ENCODE assay signal across 1 cellular context in genomic region chr22:19641254-19641982, GRCh38.
A peak's percentile ranks its signal among the peaks of the same experiment; 100 is the strongest.
TF ChIP-seq lines count a peak whose summit lies in the region.

No MANE protein-coding gene starts in this region.

TF ChIP-seq in K562, 482 proteins besides CTCF, POLR2A, EP300 and RAD21 (continued from another document and continues in another):
- peak; percentile 41; the same call in 1 of the 2 replicates for TF ChIP-seq ZNF76 (CRISPR knock-in tag; IDR thresholded peaks at IDR 0.05; ENCODE audit: borderline replicate concordance)
- peak; percentile 91; the same call in 1 of the 2 replicates for TF ChIP-seq MTA3 (IDR thresholded peaks at IDR 0.05; ENCODE audit: borderline replicate concordance)
- TF ChIP-seq ATF1 (CRISPR knock-in tag; IDR thresholded peaks at IDR 0.05): no peak
- 0 out of 2 replicates have a peak, but pooled peaks have one; percentile 26 for TF ChIP-seq ATF1 (tag; IDR thresholded peaks at IDR 0.05)
- TF ChIP-seq MIER1 (IDR thresholded peaks at IDR 0.05; ENCODE audit: low read depth): 0 out of 2 replicates have a peak, but pooled peaks have one; percentile 62
- peak; percentile 70; the same call in 1 of the 2 replicates for TF ChIP-seq EHMT2 (IDR thresholded peaks at IDR 0.05)
- 0 out of 2 replicates have a peak, but pooled peaks have one; percentile 31 for TF ChIP-seq TAF7 (tag; IDR thresholded peaks at IDR 0.05)
- peak; percentile 87; the same call in 1 of the 2 replicates for TF ChIP-seq ZNF592 (IDR thresholded peaks at IDR 0.05)
- TF ChIP-seq MAFG (tag; conservative IDR thresholded peaks at IDR 0.05): no peak
- 0 out of 2 replicates have a peak, but pooled peaks have one; percentile 68 for TF ChIP-seq ID3 (CRISPR knock-in tag; IDR thresholded peaks at IDR 0.05)
- no peak for TF ChIP-seq ID3 (tag; IDR thresholded peaks at IDR 0.05)
- no peak for TF ChIP-seq ZC3H11A (IDR thresholded peaks at IDR 0.05; ENCODE audit: low read depth, low read length)
- TF ChIP-seq RAD51 (IDR thresholded peaks at IDR 0.05; ENCODE audit: borderline replicate concordance, low read depth): peak; percentile 44; the same call in 1 of the 2 replicates
- TF ChIP-seq ATF7 (IDR thresholded peaks at IDR 0.05): peak; percentile 75
- peak; percentile 72; the same call in 1 of the 2 replicates for TF ChIP-seq ETS1 (conservative IDR thresholded peaks at IDR 0.05; ENCODE audit: control insufficient read depth, low read depth, low read length)
- TF ChIP-seq POLR2AphosphoS2 (IDR thresholded peaks at IDR 0.05; ENCODE audit: low read length): no peak
- TF ChIP-seq L3MBTL2 (IDR thresholded peaks at IDR 0.05): peak; percentile 98
- TF ChIP-seq AFF1 (IDR thresholded peaks at IDR 0.05; ENCODE audit: low read depth in 1 of 2, partially characterized antibody in 2 of 2): peak in 1 of 2 experiments; percentile 23
- no peak; the same call in 1 of the 2 replicates for TF ChIP-seq ZC3H8 (IDR thresholded peaks at IDR 0.05)
- TF ChIP-seq SMAD4 (CRISPR knock-in tag; conservative IDR thresholded peaks at IDR 0.05): peak; percentile 86
- TF ChIP-seq ZNF124 (CRISPR knock-in tag; IDR thresholded peaks at IDR 0.05): no peak
- peak; percentile 44; the same call in 1 of the 2 replicates for TF ChIP-seq GTF2F1 (IDR thresholded peaks at IDR 0.05; ENCODE audit: low read depth, low read length)
- peak; percentile 42 for TF ChIP-seq ZFP36 (IDR thresholded peaks at IDR 0.05; ENCODE audit: low read depth, low read length, partially characterized antibody)
- TF ChIP-seq MEIS2 (IDR thresholded peaks at IDR 0.05; ENCODE audit: partially characterized antibody): peak; percentile 58
- TF ChIP-seq KDM1A (IDR thresholded peaks at IDR 0.05): no peak
- TF ChIP-seq NBN (IDR thresholded peaks at IDR 0.05; ENCODE audit: low read depth): peak; percentile 70
- TF ChIP-seq ZNF512 (tag; IDR thresholded peaks at IDR 0.05): peak; percentile 77
- no peak for TF ChIP-seq HNRNPK (IDR thresholded peaks at IDR 0.05; ENCODE audit: low read depth, low read length, poor library complexity, severe bottlenecking)
- TF ChIP-seq KDM2B (CRISPR knock-in tag; IDR thresholded peaks at IDR 0.05): peak; percentile 61; the same call in 1 of the 2 replicates
- 0 out of 2 replicates have a peak, but pooled peaks have one; percentile 56 for TF ChIP-seq PHB (CRISPR knock-in tag; IDR thresholded peaks at IDR 0.05)
- TF ChIP-seq ILK (tag; IDR thresholded peaks at IDR 0.05; ENCODE audit: borderline replicate concordance, low read depth): no peak
- peak; percentile 65; the same call in 1 of the 2 replicates for TF ChIP-seq ZEB2 (IDR thresholded peaks at IDR 0.05)
- no peak for TF ChIP-seq ZNF354B (CRISPR knock-in tag; IDR thresholded peaks at IDR 0.05)
- peak in 1 of 2 experiments; percentile 62; a peak in 3 of 4 replicates for TF ChIP-seq TBL1XR1 (IDR thresholded peaks at IDR 0.05; ENCODE audit: low read length in 2 of 2)
- TF ChIP-seq ZMIZ1 (IDR thresholded peaks at IDR 0.05; ENCODE audit: low read depth in 2 of 2, low read length in 2 of 2): peak in 1 of 2 experiments; percentile 51; a peak in 1 of 4 replicates
- TF ChIP-seq TRIM24 (IDR thresholded peaks at IDR 0.05): peak; percentile 19 to 30; a peak in 1 of 4 replicates
- peak; percentile 75 for TF ChIP-seq DMBX1 (CRISPR knock-in tag; IDR thresholded peaks at IDR 0.05; ENCODE audit: borderline replicate concordance)
- peak; percentile 63 for TF ChIP-seq SMC3 (conservative IDR thresholded peaks at IDR 0.05; ENCODE audit: insufficient read depth, low read depth, low read length)
- TF ChIP-seq RBFOX2 (IDR thresholded peaks at IDR 0.05; ENCODE audit: low read depth, low read length): peak; percentile 59
- peak; percentile 90 for TF ChIP-seq MYC (IDR thresholded peaks at IDR 0.05; ENCODE audit: low read depth, low read length)
- 0 out of 2 replicates have a peak, but pooled peaks have one; percentile 22 for TF ChIP-seq MYC (CRISPR knock-in tag; IDR thresholded peaks at IDR 0.05; ENCODE audit: borderline replicate concordance, low read depth)
- TF ChIP-seq ZNF224 (CRISPR knock-in tag; IDR thresholded peaks at IDR 0.05): no peak
- no peak for TF ChIP-seq SRSF9 (IDR thresholded peaks at IDR 0.05; ENCODE audit: borderline replicate concordance, low read depth, low read length)
- 0 out of 2 replicates have a peak, but pooled peaks have one; percentile 17 for TF ChIP-seq FOSL1 (tag; conservative IDR thresholded peaks at IDR 0.05)
- TF ChIP-seq CREM (IDR thresholded peaks at IDR 0.05; ENCODE audit: low read depth): peak; percentile 70; the same call in 1 of the 2 replicates
- TF ChIP-seq KDM4B (IDR thresholded peaks at IDR 0.05; ENCODE audit: borderline replicate concordance in 2 of 2, low read depth in 1 of 2): peak in 1 of 2 experiments; percentile 56; a peak in 1 of 4 replicates
- peak; percentile 91 for TF ChIP-seq ZNF583 (CRISPR knock-in tag; IDR thresholded peaks at IDR 0.05)
- 0 out of 2 replicates have a peak, but pooled peaks have one; percentile 44 for TF ChIP-seq PML (IDR thresholded peaks at IDR 0.05; ENCODE audit: low read length)
- TF ChIP-seq KLF13 (tag; IDR thresholded peaks at IDR 0.05; ENCODE audit: borderline replicate concordance, low read depth): peak; percentile 71; the same call in 1 of the 2 replicates
- TF ChIP-seq SMARCC2 (IDR thresholded peaks at IDR 0.05; ENCODE audit: low read depth): peak; percentile 69; the same call in 1 of the 2 replicates
- TF ChIP-seq PHF21A (IDR thresholded peaks at IDR 0.05; ENCODE audit: borderline replicate concordance, low read depth): peak; percentile 7; the same call in 1 of the 2 replicates
- TF ChIP-seq ESRRA (IDR thresholded peaks at IDR 0.05; ENCODE audit: borderline replicate concordance, low read depth): peak; percentile 81; the same call in 1 of the 2 replicates
- TF ChIP-seq CXXC5 (CRISPR knock-in tag; IDR thresholded peaks at IDR 0.05): peak; percentile 80
- 0 out of 2 replicates have a peak, but pooled peaks have one; percentile 41 for TF ChIP-seq SMARCA5 (IDR thresholded peaks at IDR 0.05)
- TF ChIP-seq NONO (IDR thresholded peaks at IDR 0.05; ENCODE audit: low read depth in 2 of 2, low read length in 1 of 2): 0 out of 4 replicates have a peak, but pooled peaks of 1 of the 2 experiments have one; percentile 69
- TF ChIP-seq POLR2G (IDR thresholded peaks at IDR 0.05; ENCODE audit: low read depth, low read length): peak; percentile 52
- no peak for TF ChIP-seq ZBTB17 (CRISPR knock-in tag; IDR thresholded peaks at IDR 0.05)
- TF ChIP-seq NEUROD1 (IDR thresholded peaks at IDR 0.05; ENCODE audit: borderline replicate concordance, low read depth, low read length, partially characterized antibody): peak; percentile 69
- no peak for TF ChIP-seq GABPB2 (CRISPR knock-in tag; conservative IDR thresholded peaks at IDR 0.05)
- TF ChIP-seq XRCC5 (IDR thresholded peaks at IDR 0.05; ENCODE audit: low read depth, low read length): peak; percentile 85; the same call in 1 of the 2 replicates
